In genomic region chrX:288561-288991, GRCh38 we compare ENCODE assay signal across 1 cellular context.
TF ChIP-seq lines count a peak whose summit lies in the region.

No MANE protein-coding gene starts in this region.

TF ChIP-seq in HepG2, 621 proteins besides CTCF, POLR2A, EP300 and RAD21 (continued from another document):
- TF ChIP-seq ZNF687 (CRISPR knock-in tag; IDR thresholded peaks at IDR 0.05) (peak; percentile 22), ZNF430 (CRISPR knock-in tag; IDR thresholded peaks at IDR 0.05) (no peak), AGO2 (optimal IDR thresholded peaks at IDR 0.05; ENCODE audit: low read depth, low read length) (peak; percentile 87), POLR2G (IDR thresholded peaks at IDR 0.05; ENCODE audit: low read depth, low read length) (peak; percentile 39; the same call in 1 of the 2 replicates)
